ENCODE assay signal across 8 cellular contexts in genomic region chr2:151826737-151827157, GRCh38. TPM values are rescaled to one million over a fixed set of nuclear protein-coding genes. Genes with fewer than 3 reads are reported as not detected.
A peak's percentile ranks its signal among the peaks of the same experiment; 100 is the strongest.
DNase-seq lines count a peak whose midpoint lies in the region; ATAC-seq and TF ChIP-seq lines count a peak whose summit lies in the region.

No MANE protein-coding gene starts in this region.

- peak overlapping the region; percentile 90 for H3K4me3 ChIP-seq in SK-N-MC
- peak overlapping the region; percentile 94 for H3K4me3 ChIP-seq in retinal pigment epithelial cell (ENCODE audit: low read length)

- no peaks in the 10 kb centered on the region for H3K9me3 ChIP-seq in SK-N-MC (ENCODE audit: low read depth, low read length)

- H3K27ac Mint-ChIP-seq in activated T-cell treated with anti-CD3 and anti-CD28 coated beads, Interleukin-2, amount 50 U/mL, for 24 hours: peak overlapping the region; percentile 94

- peaks cover 40% of the 10 kb centered on the region for H3K36me3 Mint-ChIP-seq in activated T-cell treated with anti-CD3 and anti-CD28 coated beads, Interleukin-2, amount 50 U/mL, for 24 hours (ENCODE audit: low read depth)

- no peak for DNase-seq in activated T-cell treated with anti-CD3 and anti-CD28 coated beads, Interleukin-2, amount 50 U/mL, for 24 hours
- no peak for DNase-seq in activated T-cell treated with anti-CD3 and anti-CD28 coated beads, Interleukin-2, amount 50 U/mL, for 48 hours
- DNase-seq in SK-N-MC (ENCODE audit: low read depth, low spot score) (no peak), fibroblast of gingiva (ENCODE audit: low read depth) (peak; percentile 14), retinal pigment epithelial cell (ENCODE audit: low read depth) (no peak), A172 (ENCODE audit: low spot score) (no peak)

- H3K27ac ChIP-seq in SK-N-MC: no peak overlapping the region

- peak overlapping the region; percentile 89 for H3K9ac ChIP-seq in SK-N-MC (ENCODE audit: insufficient read length)

- H3K9me3 Mint-ChIP-seq in activated T-cell treated with anti-CD3 and anti-CD28 coated beads, Interleukin-2, amount 50 U/mL, for 24 hours: no peaks in the 10 kb centered on the region

- ATAC-seq in HG03439 (IDR thresholded peaks at IDR 0.05; ENCODE audit: unreplicated experiment) (no peak), GM21619 (IDR thresholded peaks at IDR 0.05; ENCODE audit: unreplicated experiment) (no peak)

- peaks cover 10% of the 10 kb centered on the region; the same call in 1 of the 2 replicates for H3K36me3 ChIP-seq in SK-N-MC (ENCODE audit: insufficient read depth, low read length)

- H3K4me1 Mint-ChIP-seq in activated T-cell treated with anti-CD3 and anti-CD28 coated beads, Interleukin-2, amount 50 U/mL, for 24 hours (ENCODE audit: low read depth): peaks cover 56% of the 10 kb centered on the region

- no peak for TF ChIP-seq CTCF in retinal pigment epithelial cell (conservative IDR thresholded peaks at IDR 0.05; ENCODE audit: low read depth, low read length)

- H3K27me3 Mint-ChIP-seq in activated T-cell treated with anti-CD3 and anti-CD28 coated beads, Interleukin-2, amount 50 U/mL, for 24 hours: no peaks in the 10 kb centered on the region

- H3K4me3 Mint-ChIP-seq in activated T-cell treated with anti-CD3 and anti-CD28 coated beads, Interleukin-2, amount 50 U/mL, for 24 hours: peak overlapping the region; percentile 97

RNA-seq across cellular contexts. Expression of gene ARL5A, which starts 1.5 kb away (rescaled TPM):
- total RNA-seq in A172 (2014; rRNA removed; shearing (Covaris generic)): 57.3 and 76.7 TPM in 2 replicates
